ENCODE assay signal across 5 cellular contexts in the genomic region with DNA sequence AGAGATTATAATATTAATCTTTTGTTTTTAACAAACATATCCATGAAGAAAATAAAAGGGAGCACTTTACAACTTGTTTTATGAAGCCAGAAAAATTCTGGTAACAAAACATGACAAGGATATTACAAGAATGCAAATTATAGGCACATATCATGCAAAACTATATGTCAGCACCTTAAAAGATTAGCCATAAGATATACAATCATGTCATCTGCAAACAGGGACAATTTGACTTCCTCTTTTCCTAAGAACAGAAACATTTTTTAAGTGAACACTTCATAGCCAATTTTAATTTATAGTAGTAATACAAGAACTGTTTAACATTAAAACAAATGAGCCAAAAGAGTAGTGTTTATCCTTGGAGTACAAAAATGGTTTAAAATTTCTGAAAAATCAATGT.
"Had no signal": no experiment of that assay in that cellular context is flagged by ENCODE, and none has a peak within 500 bp of the region (broad histone marks: within the 10 kb centered on the region; RNA-seq: fewer than 3 reads in every experiment).

No MANE protein-coding gene starts in this region.

- H3K9me3 Mint-ChIP-seq: GM23338, H9 had no signal

- H3K4me1 Mint-ChIP-seq: GM23338, H9, IgD-negative memory B cell had no signal

- H3K27ac Mint-ChIP-seq: GM23338, H9, IgD-negative memory B cell had no signal

- H3K4me3 Mint-ChIP-seq: GM23338, H9, IgD-negative memory B cell had no signal

- H3K27me3 Mint-ChIP-seq: IgD-negative memory B cell had no signal

- DNase-seq: H9, HCEC 1CT had no signal

- ATAC-seq: GM23338, HepG2 had no signal

- H3K36me3 Mint-ChIP-seq: IgD-negative memory B cell had no signal

- H3K4me3 ChIP-seq: GM23338 had no signal
